Comparison of ENCODE assay signal across 21 cellular contexts in genomic region chr1:161824618-161825017, GRCh38.
"Had no signal": no experiment of that assay in that cellular context is flagged by ENCODE, and none has a peak within 500 bp of the region (broad histone marks: within the 10 kb centered on the region; RNA-seq: fewer than 3 reads in every experiment).

No MANE protein-coding gene starts in this region.

- FAIRE-seq: HepG2 had no signal

- DNase-seq: IMR-90, Karpas-422, KG1, MM.1S, NCI-H1092 treated with DMSO at 0.1 percent for 48 hours, NCI-H1436, NCI-H187, NCI-H2029, NCI-H2081 treated with DMSO at 0.1 percent for 48 hours, NCI-H2171, NCI-H226, NCI-H446, NCI-H510A, NCI-H524 treated with DMSO at 0.1 percent for 48 hours, NCI-H774, SHP77, SK-N-SH, SW 1271 had no signal

- ATAC-seq: HepG2, Panc1 had no signal

- H3K27ac ChIP-seq: RWPE1 had no signal

- H3K4me2 ChIP-seq: SK-N-SH had no signal

- H3K9me2 ChIP-seq: SK-N-SH had no signal

- H3K9ac ChIP-seq: SK-N-SH had no signal

- H3K9me3 ChIP-seq: SK-N-SH had no signal
